8 cellular contexts compared by ENCODE assay signal in genomic region chr2:207311316-207312005, GRCh38.
DNase-seq lines count a peak whose midpoint lies in the region; ATAC-seq and TF ChIP-seq lines count a peak whose summit lies in the region.

No MANE protein-coding gene starts in this region.

- H3K4me2 ChIP-seq in osteoblast (ENCODE audit: insufficient read depth, low read length) = peak overlapping the region; percentile 15

- H3K9me3 ChIP-seq in osteoblast (ENCODE audit: low read depth, low read length) = no peaks in the 10 kb centered on the region

- no peaks in the 10 kb centered on the region for H3K79me2 ChIP-seq in osteoblast (ENCODE audit: insufficient read depth, low read length)

- peaks cover 17% of the 10 kb centered on the region for H3K4me1 ChIP-seq in osteoblast (ENCODE audit: insufficient read depth, low read length)

- peak; percentile 51 for TF ChIP-seq CTCF in osteoblast (IDR thresholded peaks at IDR 0.05; ENCODE audit: extremely low read depth, low read depth, low read length)

- H3K4me3 ChIP-seq in osteoblast (ENCODE audit: insufficient read depth, low read length) = no peak overlapping the region

- H4K20me1 ChIP-seq in osteoblast (ENCODE audit: insufficient read depth, low read length) = no peaks in the 10 kb centered on the region

- ATAC-seq in GM19397 (IDR thresholded peaks at IDR 0.05; ENCODE audit: unreplicated experiment) (peak; percentile 79), HG03442 (IDR thresholded peaks at IDR 0.05; ENCODE audit: unreplicated experiment) (peak; percentile 97), esophagus mucosa (peak; percentile 98)

- H2AFZ ChIP-seq in osteoblast (ENCODE audit: low read length) = no peak overlapping the region

- H3K27me3 ChIP-seq in osteoblast (ENCODE audit: insufficient read depth, low read length) = no peaks in the 10 kb centered on the region

- peak overlapping the region; percentile 67 for H3K27ac ChIP-seq in osteoblast (ENCODE audit: low read depth, low read length)

- no peaks in the 10 kb centered on the region for H3K36me3 ChIP-seq in osteoblast (ENCODE audit: insufficient read depth, low read length)

- DNase-seq in Daoy (ENCODE audit: low read depth) (peak; percentile 90), SK-N-DZ (ENCODE audit: low spot score) (peak; percentile 53), osteoblast (ENCODE audit: insufficient read length, low spot score, missing footprints) (peak; percentile 90), inferior parietal cortex (ENCODE audit: extremely low spot score) (no peak), Ammon's horn (ENCODE audit: low spot score) (no peak)

Comparison
In these comparisons a context has a peak if more than half of its experiments do, and no peak if none do; other contexts are left out.
1. DNase-seq: peak in Daoy (single experiment), SK-N-DZ (single experiment) and osteoblast (single experiment); none in inferior parietal cortex (single experiment) and Ammon's horn (single experiment).
2. Peak in every context shown above with its lines, with median percentiles within 50 percentile points of each other: ATAC-seq.